12 cellular contexts compared by ENCODE assay signal in genomic region chr2:218517434-218518206, GRCh38. TPM values are rescaled to one million over a fixed set of nuclear protein-coding genes. Genes with fewer than 3 reads are reported as not detected.
A peak's percentile ranks its signal among the peaks of the same experiment; 100 is the strongest.
DNase-seq lines count a peak whose midpoint lies in the region; ATAC-seq and TF ChIP-seq lines count a peak whose summit lies in the region.
"Had no signal": no experiment of that assay in that cellular context is flagged by ENCODE, and none has a peak within 500 bp of the region (broad histone marks: within the 10 kb centered on the region; RNA-seq: fewer than 3 reads in every experiment).

No MANE protein-coding gene starts in this region.

- peaks cover 17% of the 10 kb centered on the region; the same call in 1 of the 2 replicates for H3F3A ChIP-seq in GM23248 (ENCODE audit: insufficient read depth)

- in situ Hi-C loops in GM23248 (cut with MboI) = no loop called here

- CTCF ChIA-PET in naive thymus-derived CD4-positive, alpha-beta T cell (lab: Charles Lee) = interaction anchor here (0.8 to 1.7 kb wide), 3 partner anchors 21 to 228 kb away, joined by 3 read pairs; no protein-coding TSS in a partner anchor

- H3K4me3 Mint-ChIP-seq in naive thymus-derived CD4-positive, alpha-beta T cell = no peak overlapping the region

- H3K36me3 ChIP-seq in GM23248 (ENCODE audit: low read depth) = no peaks in the 10 kb centered on the region
- H3K36me3 ChIP-seq in naive thymus-derived CD4-positive, alpha-beta T cell (ENCODE audit: control insufficient read depth in 2 of 3, insufficient read depth in 3 of 3, low read length in 3 of 3) = peaks cover 0 to 4% (median 0%) of the 10 kb centered on the region in 3 experiments
- H3K36me3 ChIP-seq in body of pancreas (replicated peaks in 1 of 2; ENCODE audit: insufficient read depth in 1 of 2, low read depth in 2 of 2) = peaks cover 0 to 1% of the 10 kb centered on the region in 2 donors

- H3K4me3 ChIP-seq in GM23248 (no peak overlapping the region), body of pancreas (no peak overlapping the region)
- H3K4me3 ChIP-seq in naive thymus-derived CD4-positive, alpha-beta T cell (ENCODE audit: low read length) = no peak overlapping the region
- H3K4me3 ChIP-seq: heart right ventricle, smooth muscle cell had no signal

- H3K9ac ChIP-seq in GM23248 = no peak overlapping the region

- no peaks in the 10 kb centered on the region for H3K9me3 ChIP-seq in GM23248 (ENCODE audit: low read depth)
- no peaks in the 10 kb centered on the region for H3K9me3 ChIP-seq in naive thymus-derived CD4-positive, alpha-beta T cell (ENCODE audit: control insufficient read depth in 2 of 3, low read length in 3 of 3)
- H3K9me3 ChIP-seq in body of pancreas = no peaks in the 10 kb centered on the region
- H3K9me3 ChIP-seq: heart right ventricle had no signal

- H3K9me2 ChIP-seq in GM23248 (ENCODE audit: insufficient read depth) = no peaks in the 10 kb centered on the region

- no peaks in the 10 kb centered on the region for H4K20me1 ChIP-seq in GM23248 (ENCODE audit: insufficient read depth)

- no peaks in the 10 kb centered on the region for H3K9me3 Mint-ChIP-seq in naive thymus-derived CD4-positive, alpha-beta T cell

- H3K27me3 ChIP-seq in GM23248 (replicated peaks; ENCODE audit: insufficient read depth) = no peaks in the 10 kb centered on the region
- no peaks in the 10 kb centered on the region for H3K27me3 ChIP-seq in naive thymus-derived CD4-positive, alpha-beta T cell (ENCODE audit: control insufficient read depth in 2 of 2, insufficient read depth in 2 of 2, low read length in 2 of 2)
- no peaks in the 10 kb centered on the region for H3K27me3 ChIP-seq in body of pancreas
- H3K27me3 ChIP-seq: heart right ventricle had no signal

- H3K4me1 ChIP-seq in GM23248 (ENCODE audit: insufficient read depth) (peaks cover 11% of the 10 kb centered on the region), body of pancreas (no peaks in the 10 kb centered on the region)
- no peaks in the 10 kb centered on the region for H3K4me1 ChIP-seq in naive thymus-derived CD4-positive, alpha-beta T cell (ENCODE audit: control insufficient read depth in 2 of 2, insufficient read depth in 2 of 2, low read length in 2 of 2)
- H3K4me1 ChIP-seq: heart right ventricle had no signal

- peaks cover 0 to 42% (median 13%) of the 10 kb centered on the region in 7 donors for H3K4me1 Mint-ChIP-seq in naive thymus-derived CD4-positive, alpha-beta T cell

- intact Hi-C loops in naive thymus-derived CD4-positive, alpha-beta T cell (cut with micrococcal nuclease) = loop anchor here (1.0 to 5.0 kb wide), 3 partner anchors 8 to 245 kb away; partner anchors contain the start of genes AAMP (in 1 of the 2), PNKD (in 1 of the 2) and TMBIM1 (in 1 of the 2)
- intact Hi-C loops in body of pancreas (cut with DNase I) (no loop called here), cardiac septum (cut with DNase I) (no loop called here)

- no peak for TF ChIP-seq POLR2A in body of pancreas (IDR thresholded peaks at IDR 0.05)

- H2AFZ ChIP-seq in GM23248 = no peak overlapping the region

- ATAC-seq in GM18511 (IDR thresholded peaks at IDR 0.05; ENCODE audit: unreplicated experiment) (peak; percentile 81), body of pancreas (no peak)
- ATAC-seq in naive thymus-derived CD4-positive, alpha-beta T cell = no peak
- ATAC-seq: heart right ventricle, Panc1 had no signal

- TF ChIP-seq CTCF in body of pancreas (IDR thresholded peaks at IDR 0.05) = no peak

- POLR2A ChIA-PET in naive thymus-derived CD4-positive, alpha-beta T cell (lab: Charles Lee) = no interaction called here

- WGBS in GM23248 (ENCODE audit: low coverage in 1 of 2, low lambda C conversion rate in 2 of 2, missing lambda C conversion rate in 2 of 2), 2 experiments = 59 to 61% methylated on average over 5 of the region's 5 CpGs
- 80 to 92% methylated on average over 5 of the region's 5 CpGs for WGBS in body of pancreas, 2 donors

- peaks cover 36% of the 10 kb centered on the region for H3K79me2 ChIP-seq in GM23248 (ENCODE audit: insufficient read depth)

- peaks cover 6 to 30% (median 7%) of the 10 kb centered on the region in 5 donors for H3K36me3 Mint-ChIP-seq in naive thymus-derived CD4-positive, alpha-beta T cell

- H3K27ac Mint-ChIP-seq in naive thymus-derived CD4-positive, alpha-beta T cell = peak overlapping the region in 6 of 9 donors; percentile 2 to 78 (median 27)

- no peaks in the 10 kb centered on the region for H3K27me3 Mint-ChIP-seq in naive thymus-derived CD4-positive, alpha-beta T cell

- H3K27ac ChIP-seq in GM23248 (no peak overlapping the region), body of pancreas (no peak overlapping the region)
- H3K27ac ChIP-seq in naive thymus-derived CD4-positive, alpha-beta T cell (ENCODE audit: low read depth, low read length) = no peak overlapping the region
- H3K27ac ChIP-seq: heart right ventricle had no signal

- DNase-seq in GM23248 (peak; percentile 68), M059J (ENCODE audit: low read depth) (peak; percentile 2), body of pancreas (no peak), GDM1 (lab: John Stamatoyannopoulos, UW) (no peak), cardiac septum (ENCODE audit: low spot score) (no peak)
- DNase-seq in naive thymus-derived CD4-positive, alpha-beta T cell = no peak
- DNase-seq: central memory CD4-positive, alpha-beta T cell; heart right ventricle; NCI-H1436 had no signal

- no peak overlapping the region for H3K4me2 ChIP-seq in GM23248 (ENCODE audit: unreplicated experiment)
- H3K4me2 ChIP-seq: smooth muscle cell had no signal

RNA-seq across cellular contexts. Expression of gene USP37, which starts 50.5 kb away (rescaled TPM):
- 6.6 and 6.7 TPM in 2 replicates for total RNA-seq in GM23248 (2014; rRNA removed; shearing (Covaris generic))
- polyA plus RNA-seq in GM23248 (2016; fragmentation: Nextera tagmentation; extraction: Ambion mirVana) = 5.0 and 5.1 TPM in 2 replicates
- 15.9 and 30.9 TPM in 2 replicates for total RNA-seq in M059J (2014; rRNA removed; shearing (Covaris generic))
- total RNA-seq in naive thymus-derived CD4-positive, alpha-beta T cell = 10 to 100 TPM; 16.6 to 36.3 (median 28.1) TPM
- polyA plus RNA-seq in naive thymus-derived CD4-positive, alpha-beta T cell = 10 to 100 TPM; 10.1 to 15.1 TPM
- total RNA-seq in body of pancreas = 10 to 100 TPM in 1 of 2 donors, 1 to 10 TPM in 1; 6.0 to 14.5 TPM
- 7.1 TPM for total RNA-seq in cardiac septum

RNA-seq across cellular contexts. Expression of gene CNOT9, which starts 51.0 kb away (rescaled TPM):
- total RNA-seq in GM23248 (2014; rRNA removed; shearing (Covaris generic)) = 65.8 and 84.2 TPM in 2 replicates
- 32.3 and 34.8 TPM in 2 replicates for polyA plus RNA-seq in GM23248 (2016; fragmentation: Nextera tagmentation; extraction: Ambion mirVana)
- 131 and 138 TPM in 2 replicates for total RNA-seq in M059J (2014; rRNA removed; shearing (Covaris generic))
- total RNA-seq in naive thymus-derived CD4-positive, alpha-beta T cell = 10 to 100 TPM; 44.7 to 99.6 (median 53.8) TPM
- 10 to 100 TPM; 13.7 to 22.9 TPM for polyA plus RNA-seq in naive thymus-derived CD4-positive, alpha-beta T cell
- 10 to 100 TPM; 12.9 to 17.6 TPM for total RNA-seq in body of pancreas
- 20.9 TPM for total RNA-seq in cardiac septum

Comparison
In these comparisons a context has a peak if more than half of its experiments do, and no peak if none do; other contexts are left out.
1. DNase-seq: peak in GM23248 (single experiment) and M059J (single experiment); none in naive thymus-derived CD4-positive, alpha-beta T cell (0 of 9), body of pancreas (0 of 4), GDM1 (single experiment) and cardiac septum (single experiment).
2. intact Hi-C loops: an anchor here in naive thymus-derived CD4-positive, alpha-beta T cell (1.0 to 5.0 kb wide); none called in body of pancreas and cardiac septum.